ENCODE assay signal across 8 cellular contexts in genomic region chr10:89793649-89794254, GRCh38.
DNase-seq lines count a peak whose midpoint lies in the region; ATAC-seq, FAIRE-seq and TF ChIP-seq lines count a peak whose summit lies in the region.

No MANE protein-coding gene starts in this region.

- no peak overlapping the region for H3K4me2 ChIP-seq in H1 (ENCODE audit: insufficient read depth in 1 of 2, low read depth in 2 of 2, low read length in 2 of 2)

- H3K27ac ChIP-seq in H1 (ENCODE audit: low read depth, low read length): no peak overlapping the region

- peaks cover 0 to 11% (median 8%) of the 10 kb centered on the region in 4 experiments; a peak in 3 of 7 replicates for H3K4me1 ChIP-seq in H1 (replicated peaks in 1 of 4; ENCODE audit: control insufficient read depth in 3 of 4, insufficient read depth in 4 of 4, low read length in 3 of 4)

- peaks cover 0 to 17% of the 10 kb centered on the region in 2 donors for H3K27me3 Mint-ChIP-seq in T-cell

- no peak overlapping the region for H3K56ac ChIP-seq in H1 (replicated peaks; ENCODE audit: insufficient read length, low read depth, low read length)

- H3K79me2 ChIP-seq in H1 (ENCODE audit: control insufficient read depth in 1 of 2, insufficient read depth in 2 of 2, low read length in 2 of 2): no peaks in the 10 kb centered on the region

- H4K5ac ChIP-seq in H1 (ENCODE audit: insufficient read length, low read depth, low read length): no peak overlapping the region

- H3K23me2 ChIP-seq in H1 (ENCODE audit: low read depth, low read length): no peaks in the 10 kb centered on the region

- no peak overlapping the region for H4K8ac ChIP-seq in H1 (ENCODE audit: extremely low read depth, insufficient read depth, low read length)

- H2AFZ ChIP-seq in H1 (ENCODE audit: low read length): no peak overlapping the region

- peak; percentile 98 for FAIRE-seq in H1 (lab: Jason Lieb, UNC)

- peaks cover 0 to 5% (median 0%) of the 10 kb centered on the region in 3 donors for H3K4me1 Mint-ChIP-seq in T-cell

- no peaks in the 10 kb centered on the region for H3K9me3 Mint-ChIP-seq in T-cell

- TF ChIP-seq RAD21 in H1 (IDR thresholded peaks at IDR 0.05 in 1 of 2, conservative IDR thresholded peaks at IDR 0.05 in 1 of 2; ENCODE audit: low read depth in 2 of 2, low read length in 2 of 2): peak; percentile 96

- no peaks in the 10 kb centered on the region for H3K79me1 ChIP-seq in H1 (ENCODE audit: low read depth, low read length)

- no peak overlapping the region for H3K4me3 Mint-ChIP-seq in T-cell

- H4K20me1 ChIP-seq in H1 (replicated peaks in 1 of 2; ENCODE audit: control insufficient read depth in 1 of 2, insufficient read depth in 2 of 2, low read length in 2 of 2): no peaks in the 10 kb centered on the region

- no peak overlapping the region for H2AK5ac ChIP-seq in H1 (ENCODE audit: low read depth, low read length)

- H2BK5ac ChIP-seq in H1 (ENCODE audit: low read depth, low read length): no peak overlapping the region

- CTCF ChIA-PET in HEK293T (lab: Yijun Ruan, JAX): interaction anchor here (0.6 to 1.0 kb wide), 2 partner anchors 295 to 994 kb away, joined by 3 read pairs; no protein-coding TSS in a partner anchor
- CTCF ChIA-PET in T-cell (lab: Charles Lee): interaction anchor here (1.6 to 1.7 kb wide), 2 partner anchors 993 to 994 kb away, joined by 6 to 7 read pairs; no protein-coding TSS in a partner anchor
- CTCF ChIA-PET in H1 (lab: Charles Lee; ENCODE audit: partially characterized antibody): interaction anchor here (0.7 to 2.3 kb wide), 13 partner anchors 10 to 805 kb away, joined by 3 to 8 read pairs (median 4); no protein-coding TSS in a partner anchor

- H3K27me3 ChIP-seq in H1 (replicated peaks in 1 of 4; ENCODE audit: control insufficient read depth in 3 of 4, extremely low read depth in 1 of 4, insufficient read depth in 3 of 4, low read length in 3 of 4): no peaks in the 10 kb centered on the region

- H3K14ac ChIP-seq in H1 (ENCODE audit: insufficient read length): no peak overlapping the region

- no peaks in the 10 kb centered on the region for H3K36me3 Mint-ChIP-seq in T-cell

- H3K36me3 ChIP-seq in H1 (ENCODE audit: control insufficient read depth in 2 of 4, insufficient read depth in 4 of 4, low read length in 3 of 4): no peaks in the 10 kb centered on the region

- H2BK20ac ChIP-seq in H1 (ENCODE audit: low read length): no peak overlapping the region

- no peak overlapping the region for H3K9ac ChIP-seq in H1 (replicated peaks in 1 of 4; ENCODE audit: extremely low read depth in 1 of 4, low read depth in 3 of 4, low read length in 3 of 4)

- H3K4me3 ChIP-seq in H1 (ENCODE audit: extremely low read depth in 1 of 4, insufficient read depth in 2 of 4, low read depth in 3 of 4, low read length in 4 of 4): no peak overlapping the region

- TF ChIP-seq POLR2A in H1 (IDR thresholded peaks at IDR 0.05; ENCODE audit: control extremely low read depth in 1 of 2, low read depth in 2 of 2, low read length in 2 of 2): no peak

- H3K9me3 ChIP-seq in H1 (ENCODE audit: insufficient read depth in 2 of 2, low read depth in 1 of 2, low read length in 1 of 2): no peaks in the 10 kb centered on the region

- no peak overlapping the region for H2BK15ac ChIP-seq in H1 (ENCODE audit: low read length)

- no peak for TF ChIP-seq EP300 in H1 (IDR thresholded peaks at IDR 0.05; ENCODE audit: borderline replicate concordance in 1 of 2, low read depth in 2 of 2, low read length in 2 of 2)

- peak; percentile 14 to 24 for DNase-seq in stimulated activated CD4-positive, alpha-beta T cell treated with anti-CD3 and anti-CD28 coated beads, Interleukin-2, amount 100 ng/mL, for 48 hours
- no peak for DNase-seq in stimulated activated CD4-positive, alpha-beta T cell treated with anti-CD3 and anti-CD28 coated beads, Interleukin-4, amount 100 ng/mL, for 4 hours
- DNase-seq in HEK293T (ENCODE audit: extremely low spot score) (peak; percentile 62), NCI-H1930 (lab: John Stamatoyannopoulos, UW) (peak; percentile 9 to 45), T-cell (peak in 22 of 34 experiments; percentile 2 to 29 (median 12)), H1 (ENCODE audit: low read depth in 1 of 2, low spot score in 2 of 2) (peak in 1 of 2 experiments; percentile 21), medulla oblongata (ENCODE audit: extremely low spot score) (peak; percentile 87)

- WGBS in H1 (ENCODE audit: extremely low coverage in 1 of 2, insufficient coverage in 1 of 2, insufficient read length in 1 of 2, insufficient replicate concordance in 2 of 2, low coverage in 1 of 2, low lambda C conversion rate in 2 of 2, missing lambda C conversion rate in 1 of 2), 2 experiments: 42% methylated on average over 3 of the region's 3 CpGs; no CpG with 5 or more reads in 1 of the 2 experiments

- no peak overlapping the region for H4K91ac ChIP-seq in H1 (replicated peaks; ENCODE audit: insufficient read length, low read length)

- H3K18ac ChIP-seq in H1 (ENCODE audit: extremely low read depth, low read length): no peak overlapping the region

- H3K23ac ChIP-seq in H1 (ENCODE audit: insufficient read length): no peak overlapping the region

- no peak overlapping the region for H2BK120ac ChIP-seq in H1 (replicated peaks; ENCODE audit: low read depth, low read length)

- H3K27ac Mint-ChIP-seq in T-cell: no peak overlapping the region

- ATAC-seq in T-cell (replicated peaks in 1 of 4) (peak; percentile 43 to 73 (median 62)), HG02623 (IDR thresholded peaks at IDR 0.05; ENCODE audit: unreplicated experiment) (no peak)

- no peak overlapping the region for H2BK12ac ChIP-seq in H1 (ENCODE audit: low read depth, low read length)

- no peak overlapping the region for H3K4ac ChIP-seq in H1 (replicated peaks; ENCODE audit: insufficient read length, low read depth, low read length)

- POLR2A ChIA-PET in HEK293T (lab: Yijun Ruan, JAX): no interaction called here
- POLR2A ChIA-PET in T-cell (lab: Charles Lee): no interaction called here
- POLR2A ChIA-PET in H1 (lab: Charles Lee; ENCODE audit: partially characterized antibody): no interaction called here

- TF ChIP-seq CTCF in H1 (IDR thresholded peaks at IDR 0.05; ENCODE audit: control extremely low read depth in 1 of 3, insufficient read depth in 1 of 3, low read depth in 1 of 3, low read length in 3 of 3): peak in 2 of 3 experiments; percentile 70 to 77; a peak in 3 of 4 replicates

TF ChIP-seq in HEK293T, 16 proteins besides CTCF, POLR2A, EP300 and RAD21:
- TF ChIP-seq FOXK2 (IDR thresholded peaks at IDR 0.05): no peak
- TF ChIP-seq NFRKB (IDR thresholded peaks at IDR 0.05): no peak
- TF ChIP-seq SUZ12 (IDR thresholded peaks at IDR 0.05): no peak
- no peak for TF ChIP-seq ELF4 (IDR thresholded peaks at IDR 0.05)
- TF ChIP-seq L3MBTL2 (conservative IDR thresholded peaks at IDR 0.05): no peak
- no peak for TF ChIP-seq SP1 (IDR thresholded peaks at IDR 0.05)
- TF ChIP-seq FOXM1 (IDR thresholded peaks at IDR 0.05; ENCODE audit: borderline replicate concordance): no peak
- TF ChIP-seq LEF1 (IDR thresholded peaks at IDR 0.05; ENCODE audit: borderline replicate concordance): no peak
- TF ChIP-seq, protein P1, sequence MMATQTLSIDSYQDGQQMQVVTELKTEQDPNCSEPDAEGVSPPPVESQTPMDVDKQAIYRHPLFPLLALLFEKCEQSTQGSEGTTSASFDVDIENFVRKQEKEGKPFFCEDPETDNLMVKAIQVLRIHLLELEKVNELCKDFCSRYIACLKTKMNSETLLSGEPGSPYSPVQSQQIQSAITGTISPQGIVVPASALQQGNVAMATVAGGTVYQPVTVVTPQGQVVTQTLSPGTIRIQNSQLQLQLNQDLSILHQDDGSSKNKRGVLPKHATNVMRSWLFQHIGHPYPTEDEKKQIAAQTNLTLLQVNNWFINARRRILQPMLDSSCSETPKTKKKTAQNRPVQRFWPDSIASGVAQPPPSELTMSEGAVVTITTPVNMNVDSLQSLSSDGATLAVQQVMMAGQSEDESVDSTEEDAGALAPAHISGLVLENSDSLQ (IDR thresholded peaks at IDR 0.05): no peak

TF ChIP-seq in H1, 55 proteins besides CTCF, POLR2A, EP300 and RAD21:
- TF ChIP-seq HDAC6 (IDR thresholded peaks at IDR 0.05; ENCODE audit: low read depth, low read length): no peak
- TF ChIP-seq CHD2 (IDR thresholded peaks at IDR 0.05; ENCODE audit: low read length): no peak
- TF ChIP-seq YY1 (IDR thresholded peaks at IDR 0.05; ENCODE audit: low read depth, low read length): no peak
- no peak for TF ChIP-seq CTBP2 (IDR thresholded peaks at IDR 0.05; ENCODE audit: borderline replicate concordance, insufficient read depth, insufficient read length, low read length)
- no peak for TF ChIP-seq CBX8 (IDR thresholded peaks at IDR 0.05; ENCODE audit: borderline replicate concordance, low read depth, low read length)
- no peak for TF ChIP-seq SAP30 (IDR thresholded peaks at IDR 0.05; ENCODE audit: insufficient read depth, insufficient replicate concordance, low read length)
- no peak for TF ChIP-seq KDM1A (IDR thresholded peaks at IDR 0.05; ENCODE audit: borderline replicate concordance, low read length)
- TF ChIP-seq TAF7 (optimal IDR thresholded peaks at IDR 0.05; ENCODE audit: borderline replicate concordance, low read depth, low read length): no peak
- no peak for TF ChIP-seq FOSL1 (IDR thresholded peaks at IDR 0.05; ENCODE audit: insufficient read depth, low read depth, low read length)
- TF ChIP-seq CHD1 (IDR thresholded peaks at IDR 0.05; ENCODE audit: low read depth, low read length): no peak
- TF ChIP-seq RNF2 (IDR thresholded peaks at IDR 0.05; ENCODE audit: borderline replicate concordance, low read depth, low read length, missing control alignments, poor library complexity, severe bottlenecking): no peak
- TF ChIP-seq KDM5A (IDR thresholded peaks at IDR 0.05; ENCODE audit: low read length): no peak
- TF ChIP-seq SRF (IDR thresholded peaks at IDR 0.05; ENCODE audit: low read depth, low read length): no peak
- TF ChIP-seq ZNF274 (IDR thresholded peaks at IDR 0.05; ENCODE audit: borderline replicate concordance, extremely low read depth, low read length): no peak
- TF ChIP-seq NRF1 (IDR thresholded peaks at IDR 0.05; ENCODE audit: low read depth, low read length): no peak
- no peak for TF ChIP-seq HDAC2 (IDR thresholded peaks at IDR 0.05; ENCODE audit: borderline replicate concordance in 1 of 2, low read depth in 2 of 2, low read length in 2 of 2)
- no peak for TF ChIP-seq SUZ12 (IDR thresholded peaks at IDR 0.05; ENCODE audit: low read length)
- TF ChIP-seq POU5F1 (IDR thresholded peaks at IDR 0.05; ENCODE audit: low read depth, low read length): no peak
- TF ChIP-seq KDM4A (IDR thresholded peaks at IDR 0.05; ENCODE audit: low read depth, low read length, severe bottlenecking): no peak

Comparison
In these comparisons a context has a peak if more than half of its experiments do, and no peak if none do; other contexts are left out.
1. DNase-seq: peak in stimulated activated CD4-positive, alpha-beta T cell treated with anti-CD3 and anti-CD28 coated beads, Interleukin-2, amount 100 ng/mL, for 48 hours (2 of 2), HEK293T (single experiment), NCI-H1930 (2 of 2), T-cell (22 of 34) and medulla oblongata (single experiment); none in stimulated activated CD4-positive, alpha-beta T cell treated with anti-CD3 and anti-CD28 coated beads, Interleukin-4, amount 100 ng/mL, for 4 hours (0 of 2).